12 cellular contexts compared by ENCODE assay signal in genomic region chr6:7165002-7165735, GRCh38. TPM values are rescaled to one million over a fixed set of nuclear protein-coding genes. Genes with fewer than 3 reads are reported as not detected.
A peak's percentile ranks its signal among the peaks of the same experiment; 100 is the strongest.
DNase-seq lines count a peak whose midpoint lies in the region; ATAC-seq and TF ChIP-seq lines count a peak whose summit lies in the region.
"Had no signal": no experiment of that assay in that cellular context is flagged by ENCODE, and none has a peak within 500 bp of the region (broad histone marks: within the 10 kb centered on the region; RNA-seq: fewer than 3 reads in every experiment).

No MANE protein-coding gene starts in this region.

- no peak overlapping the region for H4K8ac ChIP-seq in H9 (replicated peaks; ENCODE audit: insufficient read length, low read depth, low read length)

- no peaks in the 10 kb centered on the region for H4K20me1 ChIP-seq in H9 (ENCODE audit: control insufficient read depth, insufficient read depth, insufficient read length)

- H3K27ac Mint-ChIP-seq in H9 (peak overlapping the region in 2 of 3 experiments; percentile 65 to 83; a peak in 6 of 7 replicates), T-helper 17 cell (peak overlapping the region; percentile 84)
- H3K27ac Mint-ChIP-seq: activated CD4-positive, alpha-beta memory T cell treated with anti-CD3 and anti-CD28 coated beads, Interleukin-2, amount 10 ng/mL, durations not matched to agents 7 days and 5 days had no signal

- no peak overlapping the region for H3K4ac ChIP-seq in H9 (ENCODE audit: low read depth, low read length)

- H3K9me3 Mint-ChIP-seq in H9: no peaks in the 10 kb centered on the region
- H3K9me3 Mint-ChIP-seq: activated CD4-positive, alpha-beta memory T cell treated with anti-CD3 and anti-CD28 coated beads, Interleukin-2, amount 10 ng/mL, durations not matched to agents 7 days and 5 days had no signal

- H3K4me1 ChIP-seq in H9 (ENCODE audit: insufficient read depth, low read length): peaks cover 17% of the 10 kb centered on the region
- peaks cover 95% of the 10 kb centered on the region for H3K4me1 ChIP-seq in left ventricle myocardium inferior
- peaks cover 0 to 88% (median 77%) of the 10 kb centered on the region in 4 donors for H3K4me1 ChIP-seq in sigmoid colon

- H3K4me3 Mint-ChIP-seq in H9 (peak overlapping the region; percentile 30 to 40; a peak in 3 of 5 replicates), T-helper 17 cell (no peak overlapping the region)
- H3K4me3 Mint-ChIP-seq: activated CD4-positive, alpha-beta memory T cell treated with anti-CD3 and anti-CD28 coated beads, Interleukin-2, amount 10 ng/mL, durations not matched to agents 7 days and 5 days had no signal

- WGBS in H9 (ENCODE audit: extremely low coverage, insufficient read length, low lambda C conversion rate): no CpG with 5 or more reads among the region's 10 CpGs
- 27 to 65% methylated on average over 10 of the region's 10 CpGs for WGBS in sigmoid colon, 2 donors

- H3K9ac ChIP-seq in H9 (ENCODE audit: extremely low read depth, insufficient read length, low read length): no peak overlapping the region

- no peak overlapping the region for H3K4me3 ChIP-seq in left ventricle myocardium inferior
- H3K4me3 ChIP-seq in sigmoid colon: no peak overlapping the region
- H3K4me3 ChIP-seq: body of pancreas, Peyer's patch had no signal

- no peaks in the 10 kb centered on the region for H3K79me1 ChIP-seq in H9 (ENCODE audit: insufficient read depth, low read depth, low read length, poor library complexity, severe bottlenecking)

- no peak overlapping the region for H2BK120ac ChIP-seq in H9 (ENCODE audit: low read depth, low read length, poor library complexity, severe bottlenecking)

- ATAC-seq in T-helper 17 cell (no peak), GM18502 (IDR thresholded peaks at IDR 0.05; ENCODE audit: poor library complexity, unreplicated experiment) (no peak), HG02763 (IDR thresholded peaks at IDR 0.05; ENCODE audit: unreplicated experiment) (no peak)
- ATAC-seq: body of pancreas had no signal

- no peak overlapping the region for H3K4me2 ChIP-seq in H9 (ENCODE audit: insufficient read depth, insufficient read length, low read length)

- H3K9me3 ChIP-seq in H9 (ENCODE audit: control insufficient read depth, low read depth, low read length) (no peaks in the 10 kb centered on the region), T-helper 17 cell (ENCODE audit: control insufficient read depth, low read length, poor library complexity, severe bottlenecking) (no peaks in the 10 kb centered on the region), left ventricle myocardium inferior (replicated peaks) (no peaks in the 10 kb centered on the region), sigmoid colon (no peaks in the 10 kb centered on the region)
- H3K9me3 ChIP-seq: body of pancreas, Peyer's patch had no signal

- H3K27me3 ChIP-seq in H9 (ENCODE audit: insufficient read depth, low read length): no peaks in the 10 kb centered on the region
- H3K27me3 ChIP-seq in left ventricle myocardium inferior (ENCODE audit: low read depth): no peaks in the 10 kb centered on the region
- H3K27me3 ChIP-seq in sigmoid colon: no peaks in the 10 kb centered on the region
- H3K27me3 ChIP-seq: body of pancreas, Peyer's patch had no signal

- no peaks in the 10 kb centered on the region; the same call in 1 of the 2 replicates for H3K79me2 ChIP-seq in H9 (ENCODE audit: insufficient read depth, low read length)

- CTCF ChIA-PET in HEK293T (lab: Yijun Ruan, JAX): interaction anchor here (0.8 kb wide), 1 partner anchor 406 kb away, joined by 4 read pairs; no protein-coding TSS in a partner anchor

- no peak for TF ChIP-seq EP300 in sigmoid colon (IDR thresholded peaks at IDR 0.05)

- H3K14ac ChIP-seq in H9 (ENCODE audit: insufficient read depth, low read length): no peak overlapping the region

- H3K36me3 ChIP-seq in left ventricle myocardium inferior (no peaks in the 10 kb centered on the region), sigmoid colon (no peaks in the 10 kb centered on the region)
- H3K36me3 ChIP-seq: Peyer's patch had no signal

- peaks cover 52 to 66% of the 10 kb centered on the region in 2 experiments for H3K4me1 Mint-ChIP-seq in H9
- H3K4me1 Mint-ChIP-seq in T-helper 17 cell: peaks cover 44% of the 10 kb centered on the region

- H3T11ph ChIP-seq in H9 (ENCODE audit: low read length): no peak overlapping the region

- H3K27me3 Mint-ChIP-seq in H9 (ENCODE audit: low read depth) (no peaks in the 10 kb centered on the region), T-helper 17 cell (no peaks in the 10 kb centered on the region)
- H3K27me3 Mint-ChIP-seq: activated CD4-positive, alpha-beta memory T cell treated with anti-CD3 and anti-CD28 coated beads, Interleukin-2, amount 10 ng/mL, durations not matched to agents 7 days and 5 days had no signal

- no peak overlapping the region for H2AK5ac ChIP-seq in H9 (ENCODE audit: insufficient read length, low read length)

- no peak overlapping the region for H2BK20ac ChIP-seq in H9 (ENCODE audit: low read depth, low read length, poor library complexity, severe bottlenecking)

- POLR2A ChIA-PET in HEK293T (lab: Yijun Ruan, JAX): interaction anchor here (0.6 kb wide), 1 partner anchor 488 kb away, joined by 3 read pairs; no protein-coding TSS in a partner anchor

- TF ChIP-seq CTCF in H9 (conservative IDR thresholded peaks at IDR 0.05): no peak
- TF ChIP-seq CTCF in left ventricle myocardium inferior (IDR thresholded peaks at IDR 0.05; ENCODE audit: borderline replicate concordance): no peak
- TF ChIP-seq CTCF in sigmoid colon (IDR thresholded peaks at IDR 0.05): no peak

- DNase-seq in H9: no peak
- DNase-seq in T-helper 17 cell: no peak
- DNase-seq in left ventricle myocardium inferior: no peak
- no peak for DNase-seq in sigmoid colon
- no peak for DNase-seq in HEK293T (ENCODE audit: extremely low spot score)
- DNase-seq in AG20443 (ENCODE audit: low spot score): no peak
- DNase-seq: activated CD4-positive, alpha-beta memory T cell treated with anti-CD3 and anti-CD28 coated beads, Interleukin-2, amount 10 ng/mL, durations not matched to agents 7 days and 5 days; MM.1S; Peyer's patch had no signal

- no peaks in the 10 kb centered on the region for H3K23me2 ChIP-seq in H9 (ENCODE audit: insufficient read length, low read depth, low read length, poor library complexity, severe bottlenecking)

- no peak overlapping the region for H3K23ac ChIP-seq in H9 (ENCODE audit: insufficient read length, low read depth, low read length)

- H2BK12ac ChIP-seq in H9 (ENCODE audit: insufficient read length, low read depth, low read length): no peak overlapping the region

- H3K27ac ChIP-seq in H9 (ENCODE audit: insufficient read length, low read depth, low read length) (no peak overlapping the region), left ventricle myocardium inferior (replicated peaks) (peak overlapping the region; percentile 58), sigmoid colon (peak overlapping the region; percentile 28 to 70 (median 64))

- no peak overlapping the region for H2BK15ac ChIP-seq in H9 (ENCODE audit: low read depth, low read length)

- H2AFZ ChIP-seq in H9 (ENCODE audit: low read length): no peak overlapping the region

- H4K91ac ChIP-seq in H9 (ENCODE audit: insufficient read length, low read depth, low read length): no peak overlapping the region

- H3K18ac ChIP-seq in H9 (ENCODE audit: insufficient read length, low read depth, low read length): no peak overlapping the region

- H3K36me3 Mint-ChIP-seq in H9 (ENCODE audit: insufficient read depth in 1 of 3, low read depth in 3 of 3) (peaks cover 0 to 2% (median 0%) of the 10 kb centered on the region in 3 experiments; a peak in 2 of 7 replicates), T-helper 17 cell (ENCODE audit: low read depth) (no peaks in the 10 kb centered on the region)

- no peak overlapping the region for H4K5ac ChIP-seq in H9 (ENCODE audit: insufficient read length, low read depth, low read length)

- intact Hi-C loops in left ventricle myocardium inferior (cut with micrococcal nuclease) (no loop called here), sigmoid colon (cut with DNase I) (loop anchor here (5.0 kb wide), 1 partner anchor 48 kb away; no protein-coding TSS in a partner anchor)

- no peak overlapping the region for H3K56ac ChIP-seq in H9 (ENCODE audit: insufficient read length, low read depth, low read length)

- no peak for TF ChIP-seq POLR2A in sigmoid colon (IDR thresholded peaks at IDR 0.05)

- H2BK5ac ChIP-seq in H9 (ENCODE audit: insufficient read length, low read length): no peak overlapping the region

TF ChIP-seq in HEK293T, 16 proteins besides CTCF, POLR2A, EP300 and RAD21:
- TF ChIP-seq ZNF384 (IDR thresholded peaks at IDR 0.05) (no peak), FOXM1 (IDR thresholded peaks at IDR 0.05; ENCODE audit: borderline replicate concordance) (no peak), SP1 (IDR thresholded peaks at IDR 0.05) (no peak), ARNT (IDR thresholded peaks at IDR 0.05) (no peak), NFRKB (IDR thresholded peaks at IDR 0.05) (no peak), L3MBTL2 (conservative IDR thresholded peaks at IDR 0.05) (no peak), CTBP1 (IDR thresholded peaks at IDR 0.05; ENCODE audit: borderline replicate concordance) (no peak), LEF1 (IDR thresholded peaks at IDR 0.05; ENCODE audit: borderline replicate concordance) (no peak), TARDBP (IDR thresholded peaks at IDR 0.05) (no peak), PKNOX1 (IDR thresholded peaks at IDR 0.05) (no peak), SUZ12 (IDR thresholded peaks at IDR 0.05) (no peak), BHLHE40 (IDR thresholded peaks at IDR 0.05; ENCODE audit: borderline replicate concordance) (no peak), FOXA1 (IDR thresholded peaks at IDR 0.05) (no peak), HDGF (IDR thresholded peaks at IDR 0.05; ENCODE audit: borderline replicate concordance) (no peak), FOXK2 (IDR thresholded peaks at IDR 0.05) (no peak), ELF4 (IDR thresholded peaks at IDR 0.05) (no peak)

RNA-seq across cellular contexts. Expression of gene RREB1, which starts 57.4 kb away (rescaled TPM):
- total RNA-seq in H9 (2021): 33.6 and 35.8 TPM in 2 replicates
- 10 to 100 TPM; 34.7 to 48.1 TPM for total RNA-seq in T-helper 17 cell
- total RNA-seq in left ventricle myocardium inferior: 33.3 TPM
- total RNA-seq in sigmoid colon: 10 to 100 TPM; 18.9 to 31.9 (median 23.2) TPM
- 10 to 100 TPM in 1 of 3 donors, 1 to 10 TPM in 2; 6.0 to 21.5 (median 9.9) TPM for polyA plus RNA-seq in sigmoid colon
